1 cellular context compared by ENCODE assay signal in genomic region chr17:83051423-83052240, GRCh38.
A peak's percentile ranks its signal among the peaks of the same experiment; 100 is the strongest.
TF ChIP-seq lines count a peak whose summit lies in the region.

No MANE protein-coding gene starts in this region.

TF ChIP-seq in HepG2, 621 proteins besides CTCF, POLR2A, EP300 and RAD21 (continued from another document and continues in another):
- no peak for TF ChIP-seq LRRFIP1 (CRISPR knock-in tag; conservative IDR thresholded peaks at IDR 0.05)
- TF ChIP-seq PRDM10 (CRISPR knock-in tag; IDR thresholded peaks at IDR 0.05; ENCODE audit: low read depth): peak; percentile 44
- TF ChIP-seq IRF1 (CRISPR knock-in tag; IDR thresholded peaks at IDR 0.05; ENCODE audit: low read depth): peak; percentile 74; the same call in 1 of the 2 replicates
- TF ChIP-seq SMARCC2 (IDR thresholded peaks at IDR 0.05): no peak
- peak; percentile 74; the same call in 1 of the 2 replicates for TF ChIP-seq MLX (CRISPR knock-in tag; IDR thresholded peaks at IDR 0.05)
- no peak for TF ChIP-seq HOMEZ (CRISPR knock-in tag; IDR thresholded peaks at IDR 0.05; ENCODE audit: low read depth)
- TF ChIP-seq PHB2 (IDR thresholded peaks at IDR 0.05; ENCODE audit: partially characterized antibody): no peak
- TF ChIP-seq ZNF550 (CRISPR knock-in tag; IDR thresholded peaks at IDR 0.05; ENCODE audit: borderline replicate concordance): no peak
- peak; percentile 79 for TF ChIP-seq HDAC2 (CRISPR knock-in tag; IDR thresholded peaks at IDR 0.05)
- peak; percentile 96 for TF ChIP-seq ZGPAT (CRISPR knock-in tag; IDR thresholded peaks at IDR 0.05)
- peak; percentile 97 for TF ChIP-seq ZNF343 (CRISPR knock-in tag; IDR thresholded peaks at IDR 0.05)
- peak; percentile 85 to 87; a peak in 3 of 4 replicates for TF ChIP-seq HMGXB4 (CRISPR knock-in tag; IDR thresholded peaks at IDR 0.05; ENCODE audit: borderline replicate concordance in 1 of 2, low read depth in 1 of 2)
- no peak for TF ChIP-seq ZBTB21 (CRISPR knock-in tag; IDR thresholded peaks at IDR 0.05)
- TF ChIP-seq NR2F2 (IDR thresholded peaks at IDR 0.05; ENCODE audit: borderline replicate concordance, low read depth): no peak
- no peak for TF ChIP-seq PLRG1 (conservative IDR thresholded peaks at IDR 0.05)
- TF ChIP-seq USF2 (IDR thresholded peaks at IDR 0.05; ENCODE audit: low read depth, low read length): peak; percentile 84
- TF ChIP-seq USF2 (CRISPR knock-in tag; IDR thresholded peaks at IDR 0.05; ENCODE audit: borderline replicate concordance): peak; percentile 70
- TF ChIP-seq GATA4 (IDR thresholded peaks at IDR 0.05; ENCODE audit: borderline replicate concordance, low read depth): peak; percentile 82; the same call in 1 of the 2 replicates
- TF ChIP-seq NCOA5 (CRISPR knock-in tag; IDR thresholded peaks at IDR 0.05): no peak
- peak; percentile 16; the same call in 1 of the 2 replicates for TF ChIP-seq FOXA3 (CRISPR knock-in tag; IDR thresholded peaks at IDR 0.05)
- TF ChIP-seq ZNF367 (CRISPR knock-in tag; IDR thresholded peaks at IDR 0.05; ENCODE audit: borderline replicate concordance): peak; percentile 55; the same call in 1 of the 2 replicates
- peak; percentile 91 for TF ChIP-seq DMAP1 (CRISPR knock-in tag; IDR thresholded peaks at IDR 0.05)
- peak; percentile 91 for TF ChIP-seq IKZF5 (CRISPR knock-in tag; IDR thresholded peaks at IDR 0.05)
- no peak for TF ChIP-seq ATF1 (CRISPR knock-in tag; IDR thresholded peaks at IDR 0.05)
- TF ChIP-seq ZMAT5 (CRISPR knock-in tag; IDR thresholded peaks at IDR 0.05; ENCODE audit: borderline replicate concordance, low read depth): no peak
- TF ChIP-seq KDM2A (CRISPR knock-in tag; IDR thresholded peaks at IDR 0.05; ENCODE audit: borderline replicate concordance, low read depth): peak; percentile 82; the same call in 1 of the 2 replicates
- peak; percentile 91; the same call in 1 of the 2 replicates for TF ChIP-seq ZNF556 (CRISPR knock-in tag; IDR thresholded peaks at IDR 0.05; ENCODE audit: borderline replicate concordance)
- no peak; the same call in 1 of the 2 replicates for TF ChIP-seq KDM4B (CRISPR knock-in tag; IDR thresholded peaks at IDR 0.05)
- TF ChIP-seq SOX6 (IDR thresholded peaks at IDR 0.05): no peak
- peak; percentile 53; the same call in 1 of the 2 replicates for TF ChIP-seq SOX6 (CRISPR knock-in tag; IDR thresholded peaks at IDR 0.05)
- TF ChIP-seq ZC3H13 (CRISPR knock-in tag; IDR thresholded peaks at IDR 0.05): peak; percentile 59
- no peak; the same call in 1 of the 2 replicates for TF ChIP-seq ZNF33B (CRISPR knock-in tag; IDR thresholded peaks at IDR 0.05)
- TF ChIP-seq GMEB2 (CRISPR knock-in tag; IDR thresholded peaks at IDR 0.05; ENCODE audit: low read depth): no peak
- TF ChIP-seq ZFP36 (IDR thresholded peaks at IDR 0.05; ENCODE audit: borderline replicate concordance, low read depth, low read length, partially characterized antibody): no peak
- peak; percentile 22; the same call in 1 of the 2 replicates for TF ChIP-seq PAX8 (CRISPR knock-in tag; IDR thresholded peaks at IDR 0.05; ENCODE audit: borderline replicate concordance)
- TF ChIP-seq SMYD3 (CRISPR knock-in tag; IDR thresholded peaks at IDR 0.05): peak; percentile 80; the same call in 1 of the 2 replicates
- peak; percentile 27 for TF ChIP-seq TAF15 (IDR thresholded peaks at IDR 0.05; ENCODE audit: low read depth, low read length, poor library complexity, severe bottlenecking)
- no peak for TF ChIP-seq NONO (IDR thresholded peaks at IDR 0.05)
- TF ChIP-seq NONO (CRISPR knock-in tag; conservative IDR thresholded peaks at IDR 0.05): peak; percentile 66
- peak; percentile 26; the same call in 1 of the 2 replicates for TF ChIP-seq THRA (CRISPR knock-in tag; IDR thresholded peaks at IDR 0.05; ENCODE audit: borderline replicate concordance)
- TF ChIP-seq ZNF382 (CRISPR knock-in tag; IDR thresholded peaks at IDR 0.05; ENCODE audit: borderline replicate concordance): no peak
